15 cellular contexts compared by ENCODE assay signal in genomic region chr17:63798572-63799113, GRCh38. TPM values are rescaled to one million over a fixed set of nuclear protein-coding genes. Genes with fewer than 3 reads are reported as not detected.
A peak's percentile ranks its signal among the peaks of the same experiment; 100 is the strongest.
DNase-seq lines count a peak whose midpoint lies in the region; ATAC-seq and TF ChIP-seq lines count a peak whose summit lies in the region.
"Had no signal": no experiment of that assay in that cellular context is flagged by ENCODE, and none has a peak within 500 bp of the region (broad histone marks: within the 10 kb centered on the region; RNA-seq: fewer than 3 reads in every experiment).

No MANE protein-coding gene starts in this region.

- no peak overlapping the region for H3K14ac ChIP-seq in IMR-90 (replicated peaks; ENCODE audit: low read depth, low read length)

- H2AFZ ChIP-seq in IMR-90 (replicated peaks; ENCODE audit: low read length, poor library complexity), result no peak overlapping the region
- H2AFZ ChIP-seq in osteoblast (ENCODE audit: low read length), result no peak overlapping the region
- H2AFZ ChIP-seq: GM23338 had no signal

- H2AK9ac ChIP-seq in IMR-90 (replicated peaks; ENCODE audit: low read depth, low read length, poor library complexity), result no peak overlapping the region

- WGBS in IMR-90 (ENCODE audit: extremely low coverage in 2 of 2, insufficient read length in 1 of 2), 2 experiments, result no CpG with 5 or more reads among the region's 3 CpGs

- DNase-seq in AG10803 (ENCODE audit: low read depth), result peak; percentile 29
- peak; percentile 8 for DNase-seq in IMR-90
- peak; percentile 18 for DNase-seq in adipocyte (ENCODE audit: low read depth)
- DNase-seq in osteoblast (ENCODE audit: insufficient read length, low spot score, missing footprints), result no peak
- DNase-seq in HCEC 1CT, result no peak
- no peak for DNase-seq in progenitor cell of endocrine pancreas (ENCODE audit: low spot score, unreplicated experiment)
- no peak for DNase-seq in anterior cingulate cortex (lab: John Stamatoyannopoulos, UW)
- DNase-seq: ACHN; CD4-positive, alpha-beta memory T cell; DMS153; DMS79; GDM1 had no signal

- no peaks in the 10 kb centered on the region for H3K4me1 Mint-ChIP-seq in progenitor cell of endocrine pancreas (ENCODE audit: low read depth)
- H3K4me1 Mint-ChIP-seq: CD14-positive monocyte, GM23338 had no signal

- H3K9me1 ChIP-seq in IMR-90 (ENCODE audit: insufficient read depth, low read length), result no peaks in the 10 kb centered on the region

- peaks cover 39 to 47% of the 10 kb centered on the region in 2 experiments for H3K79me1 ChIP-seq in IMR-90 (ENCODE audit: low read depth in 1 of 2, low read length in 2 of 2)

- no peak overlapping the region for H3K4ac ChIP-seq in IMR-90 (ENCODE audit: low read depth, low read length)

- H2BK15ac ChIP-seq in IMR-90 (ENCODE audit: low read depth, low read length), result no peak overlapping the region

- no peak overlapping the region for H4K91ac ChIP-seq in IMR-90 (ENCODE audit: insufficient read depth, low read depth, low read length)

- H3K4me3 Mint-ChIP-seq in progenitor cell of endocrine pancreas (ENCODE audit: low read depth), result no peak overlapping the region
- H3K4me3 Mint-ChIP-seq: CD14-positive monocyte; CD4-positive, alpha-beta memory T cell; GM23338 had no signal

- no peak overlapping the region for H4K8ac ChIP-seq in IMR-90 (ENCODE audit: low read depth in 2 of 2, low read length in 2 of 2)

- H3K4me2 ChIP-seq in IMR-90 (ENCODE audit: low read depth, low read length), result no peak overlapping the region
- H3K4me2 ChIP-seq in osteoblast (ENCODE audit: insufficient read depth, low read length), result no peak overlapping the region
- H3K4me2 ChIP-seq: BLaER1, GM23338 had no signal

- H3K27me3 Mint-ChIP-seq in progenitor cell of endocrine pancreas, result no peaks in the 10 kb centered on the region
- H3K27me3 Mint-ChIP-seq: CD4-positive, alpha-beta memory T cell had no signal

- in situ Hi-C loops in IMR-90 (cut with MboI; ENCODE audit: low sequenced_read_pairs), result no loop called here

- H3K27ac ChIP-seq in IMR-90 (ENCODE audit: insufficient read depth, low read length) (no peak overlapping the region), osteoblast (ENCODE audit: low read depth, low read length) (peak overlapping the region; percentile 26)
- H3K27ac ChIP-seq: BLaER1 had no signal

- CTCF ChIA-PET in IMR-90 (lab: Yijun Ruan, JAX), result interaction anchor here (0.7 to 1.5 kb wide), 2 partner anchors 18 to 50 kb away, joined by 5 to 6 read pairs; no protein-coding TSS in a partner anchor

- H3K9ac ChIP-seq in IMR-90 (ENCODE audit: low read depth, low read length) (no peak overlapping the region), adipocyte (ENCODE audit: low read length) (no peak overlapping the region)
- H3K9ac ChIP-seq: BLaER1 had no signal

- intact Hi-C loops in IMR-90 (cut with micrococcal nuclease), result loop anchor here (5.0 kb wide), 1 partner anchor 41 kb away; no protein-coding TSS in a partner anchor

- peaks cover 39% of the 10 kb centered on the region for H3K79me2 ChIP-seq in osteoblast (ENCODE audit: insufficient read depth, low read length)

- POLR2A ChIA-PET in IMR-90 (lab: Charles Lee; ENCODE audit: unreplicated experiment), result no interaction called here

- H3K9me3 Mint-ChIP-seq in progenitor cell of endocrine pancreas (ENCODE audit: low read depth), result no peaks in the 10 kb centered on the region
- H3K9me3 Mint-ChIP-seq: CD14-positive monocyte; CD4-positive, alpha-beta memory T cell; GM23338 had no signal

- H3K4me3 ChIP-seq in AG10803 (ENCODE audit: low read length), result no peak overlapping the region
- no peak overlapping the region for H3K4me3 ChIP-seq in IMR-90 (ENCODE audit: insufficient read depth, low read depth, low read length)
- H3K4me3 ChIP-seq in adipocyte (ENCODE audit: low read length), result no peak overlapping the region
- H3K4me3 ChIP-seq in osteoblast (ENCODE audit: insufficient read depth, low read length), result no peak overlapping the region
- H3K4me3 ChIP-seq: BLaER1, GM23338 had no signal

- H4K5ac ChIP-seq in IMR-90 (ENCODE audit: low read depth, low read length), result no peak overlapping the region

- no peak overlapping the region for H3K27ac Mint-ChIP-seq in progenitor cell of endocrine pancreas
- H3K27ac Mint-ChIP-seq: CD14-positive monocyte, GM23338 had no signal

- H3K27me3 ChIP-seq in IMR-90 (ENCODE audit: control insufficient read depth, insufficient read depth, low read length), result no peaks in the 10 kb centered on the region
- no peaks in the 10 kb centered on the region for H3K27me3 ChIP-seq in adipocyte (replicated peaks; ENCODE audit: control insufficient read depth, insufficient read depth, low read length)
- no peaks in the 10 kb centered on the region for H3K27me3 ChIP-seq in osteoblast (ENCODE audit: insufficient read depth, low read length)
- H3K27me3 ChIP-seq: BLaER1 had no signal

- H2AK5ac ChIP-seq in IMR-90 (ENCODE audit: low read depth, low read length), result no peak overlapping the region

- peaks cover 16% of the 10 kb centered on the region for H3K36me3 Mint-ChIP-seq in progenitor cell of endocrine pancreas (ENCODE audit: insufficient read depth)

- H2BK5ac ChIP-seq in IMR-90 (ENCODE audit: low read depth, low read length, poor library complexity, severe bottlenecking), result no peak overlapping the region

- H2BK20ac ChIP-seq in IMR-90 (ENCODE audit: low read depth, low read length), result no peak overlapping the region

- no peaks in the 10 kb centered on the region for H3K4me1 ChIP-seq in IMR-90 (ENCODE audit: control insufficient read depth, insufficient read depth, low read length)
- H3K4me1 ChIP-seq in adipocyte (ENCODE audit: control insufficient read depth, insufficient read depth, low read length), result no peaks in the 10 kb centered on the region
- no peaks in the 10 kb centered on the region for H3K4me1 ChIP-seq in osteoblast (ENCODE audit: insufficient read depth, low read length)
- H3K4me1 ChIP-seq: BLaER1 had no signal

- BruUV-seq in IMR-90 (replicated peaks; lab: Mats Ljungman, UMichigan), result no TSS peak

- TF ChIP-seq CTCF in AG10803 (conservative IDR thresholded peaks at IDR 0.05; ENCODE audit: low read length) (no peak), IMR-90 (conservative IDR thresholded peaks at IDR 0.05; ENCODE audit: low read depth, low read length) (no peak), osteoblast (IDR thresholded peaks at IDR 0.05; ENCODE audit: extremely low read depth, low read depth, low read length) (no peak), progenitor cell of endocrine pancreas (IDR thresholded peaks at IDR 0.05; ENCODE audit: unreplicated experiment) (no peak)

- no peak overlapping the region for H3K56ac ChIP-seq in IMR-90 (ENCODE audit: extremely low read depth, insufficient read depth, low read length)

- TF ChIP-seq POLR2A in IMR-90 (IDR thresholded peaks at IDR 0.05; ENCODE audit: low read depth, low read length), result no peak

- no peak overlapping the region for H3K23ac ChIP-seq in IMR-90 (ENCODE audit: low read depth, low read length)

- dilution Hi-C loops in IMR-90 (cut with HindIII; ENCODE audit: low sequenced_read_pairs, unreplicated experiment), result no loop called here

- H3K18ac ChIP-seq in IMR-90 (ENCODE audit: low read depth, low read length), result no peak overlapping the region

- H3K36me3 ChIP-seq in IMR-90 (ENCODE audit: control insufficient read depth, insufficient read depth, low read length) (peaks cover 65% of the 10 kb centered on the region), adipocyte (ENCODE audit: control insufficient read depth, insufficient read depth, low read length, severe bottlenecking) (peaks cover 98% of the 10 kb centered on the region), osteoblast (ENCODE audit: insufficient read depth, low read length) (peaks cover 90% of the 10 kb centered on the region)

- H4K20me1 ChIP-seq in IMR-90 (ENCODE audit: insufficient read depth, low read length) (peaks cover 9% of the 10 kb centered on the region), osteoblast (ENCODE audit: insufficient read depth, low read length) (peaks cover 3% of the 10 kb centered on the region)

- no peak overlapping the region for H2BK120ac ChIP-seq in IMR-90 (ENCODE audit: low read depth, low read length)

- no peaks in the 10 kb centered on the region for H3K9me3 ChIP-seq in IMR-90 (ENCODE audit: control insufficient read depth, insufficient read depth, low read length)
- no peaks in the 10 kb centered on the region for H3K9me3 ChIP-seq in adipocyte (ENCODE audit: control insufficient read depth, low read length)
- no peaks in the 10 kb centered on the region for H3K9me3 ChIP-seq in osteoblast (ENCODE audit: low read depth, low read length)
- H3K9me3 ChIP-seq: BLaER1 had no signal

- TF ChIP-seq RAD21 in IMR-90 (IDR thresholded peaks at IDR 0.05; ENCODE audit: low read length), result no peak

- no peak for ATAC-seq in IMR-90 (ENCODE audit: low read depth)
- ATAC-seq: GM23338 had no signal

RNA-seq across cellular contexts. Expression of gene DDX42, which starts 24.7 kb away (rescaled TPM):
- 74.7 and 75.8 TPM in 2 replicates for total RNA-seq in IMR-90 (2012; rRNA removed)
- 75.6 and 91.5 TPM in 2 replicates for polyA plus RNA-seq in IMR-90 (2012; rRNA removed)
- polyA plus RNA-seq in IMR-90 (2012; cell fraction: cytosol; rRNA removed), result 18.9 and 19.1 TPM in 2 replicates
- 62.8 and 303 TPM in 2 replicates for polyA plus RNA-seq in IMR-90 (2012; cell fraction: nucleus; rRNA removed; ENCODE audit: low replicate concordance)
- total RNA-seq in osteoblast, result 69.0 and 77.4 TPM in 2 replicates
- 181 and 189 TPM in 2 replicates for total RNA-seq in progenitor cell of endocrine pancreas

RNA-seq across cellular contexts. Expression of gene CCDC47, which starts 25.2 kb away (rescaled TPM):
- 62.0 and 79.4 TPM in 2 replicates for total RNA-seq in IMR-90 (2012; rRNA removed)
- 45.3 and 45.7 TPM in 2 replicates for polyA plus RNA-seq in IMR-90 (2012; rRNA removed)
- 14.3 and 14.7 TPM in 2 replicates for polyA plus RNA-seq in IMR-90 (2012; cell fraction: cytosol; rRNA removed)
- polyA plus RNA-seq in IMR-90 (2012; cell fraction: nucleus; rRNA removed; ENCODE audit: low replicate concordance), result 7.1 and 19.4 TPM in 2 replicates
- 69.0 and 77.1 TPM in 2 replicates for total RNA-seq in osteoblast
- 65.2 and 68.4 TPM in 2 replicates for total RNA-seq in progenitor cell of endocrine pancreas

RNA-seq across cellular contexts. Expression of gene PSMC5, which starts 28.6 kb away (rescaled TPM):
- total RNA-seq in IMR-90 (2012; rRNA removed) (104 and 105 TPM in 2 replicates), osteoblast (34.0 and 36.5 TPM in 2 replicates), progenitor cell of endocrine pancreas (101 and 109 TPM in 2 replicates)
- 165 and 175 TPM in 2 replicates for polyA plus RNA-seq in IMR-90 (2012; rRNA removed)
- 104 and 142 TPM in 2 replicates for polyA plus RNA-seq in IMR-90 (2012; cell fraction: cytosol; rRNA removed)
- polyA plus RNA-seq in IMR-90 (2012; cell fraction: nucleus; rRNA removed; ENCODE audit: low replicate concordance), result 92.5 and 145 TPM in 2 replicates

RNA-seq across cellular contexts. Expression of gene FTSJ3, which starts 28.8 kb away (rescaled TPM):
- total RNA-seq in IMR-90 (2012; rRNA removed), result 68.1 and 69.4 TPM in 2 replicates
- polyA plus RNA-seq in IMR-90 (2012; rRNA removed), result 45.4 and 51.3 TPM in 2 replicates
- 22.2 and 33.6 TPM in 2 replicates for polyA plus RNA-seq in IMR-90 (2012; cell fraction: cytosol; rRNA removed)
- 63.3 and 90.0 TPM in 2 replicates for polyA plus RNA-seq in IMR-90 (2012; cell fraction: nucleus; rRNA removed; ENCODE audit: low replicate concordance)
- 43.0 and 45.2 TPM in 2 replicates for total RNA-seq in osteoblast
- total RNA-seq in progenitor cell of endocrine pancreas, result 46.5 and 49.0 TPM in 2 replicates

RNA-seq across cellular contexts. Expression of gene SMARCD2, which starts 43.8 kb away (rescaled TPM):
- total RNA-seq in IMR-90 (2012; rRNA removed) (72.8 and 91.2 TPM in 2 replicates), osteoblast (53.9 and 54.8 TPM in 2 replicates), progenitor cell of endocrine pancreas (61.6 and 63.8 TPM in 2 replicates)
- polyA plus RNA-seq in IMR-90 (2012; rRNA removed), result 53.7 and 56.9 TPM in 2 replicates
- 28.3 and 43.2 TPM in 2 replicates for polyA plus RNA-seq in IMR-90 (2012; cell fraction: cytosol; rRNA removed)
- 64.7 and 69.4 TPM in 2 replicates for polyA plus RNA-seq in IMR-90 (2012; cell fraction: nucleus; rRNA removed; ENCODE audit: low replicate concordance)

Comparison
In these comparisons a context has a peak if more than half of its experiments do, and no peak if none do; other contexts are left out.
1. DNase-seq: peak in AG10803 (single experiment), IMR-90 (single experiment) and adipocyte (single experiment); none in osteoblast (single experiment), HCEC 1CT (single experiment), progenitor cell of endocrine pancreas (single experiment) and anterior cingulate cortex (0 of 58).